Comparison of ENCODE assay signal across 1 cellular context in the genomic region with DNA sequence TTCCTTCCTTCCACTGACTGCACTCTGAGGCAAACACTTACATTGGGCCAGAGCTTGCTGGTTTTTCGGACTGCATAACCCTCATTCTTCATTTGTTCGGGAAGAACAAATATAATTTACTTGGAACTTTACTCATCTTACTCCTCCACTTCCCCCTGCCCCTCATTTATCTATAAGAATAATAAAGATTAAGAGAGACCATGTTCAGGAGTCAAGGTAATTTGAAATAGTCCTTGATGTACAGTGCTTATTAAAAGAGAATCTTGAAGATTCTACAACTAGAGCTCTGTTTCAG.
TF ChIP-seq lines count a peak whose summit lies in the region.

No MANE protein-coding gene starts in this region.

TF ChIP-seq in GM23338, 12 proteins besides CTCF, POLR2A, EP300 and RAD21 (continued from another document):
- no peak for TF ChIP-seq STAT1 (IDR thresholded peaks at IDR 0.05; ENCODE audit: unreplicated experiment)
- TF ChIP-seq EZH2phosphoT487 (IDR thresholded peaks at IDR 0.05; ENCODE audit: unreplicated experiment), result no peak
- no peak for TF ChIP-seq NANOG (IDR thresholded peaks at IDR 0.05; ENCODE audit: borderline replicate concordance)
